ENCODE assay signal across 10 cellular contexts in the genomic region with DNA sequence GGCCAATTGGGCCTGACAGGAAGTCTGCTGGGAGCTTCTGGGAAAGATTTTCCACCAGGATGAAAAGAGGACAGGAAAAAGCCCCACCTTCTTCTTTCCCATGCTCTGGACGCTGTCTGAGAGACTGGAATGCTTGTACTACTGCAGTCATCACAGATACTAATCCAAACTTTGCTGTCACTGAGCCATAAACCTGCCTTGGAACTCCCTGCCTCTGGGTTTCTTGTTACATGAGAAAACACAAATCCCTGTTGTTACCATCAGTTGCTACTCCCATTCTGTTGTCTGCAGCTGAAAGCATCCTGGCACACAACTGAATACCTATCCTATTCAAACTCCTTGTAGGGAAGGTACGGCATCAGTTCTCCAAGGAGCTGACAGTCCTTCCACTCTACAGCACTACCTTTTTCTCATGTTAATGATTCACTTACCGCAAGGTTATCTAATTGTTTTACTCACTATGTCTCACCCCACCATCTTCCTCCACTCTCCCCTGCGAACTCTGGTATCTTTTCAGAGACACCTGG.
DNase-seq lines count a peak whose midpoint lies in the region; ATAC-seq, FAIRE-seq and TF ChIP-seq lines count a peak whose summit lies in the region.
"Had no signal": no experiment of that assay in that cellular context is flagged by ENCODE, and none has a peak within 500 bp of the region (broad histone marks: within the 10 kb centered on the region; RNA-seq: fewer than 3 reads in every experiment).

No MANE protein-coding gene starts in this region.

- H3K9me3 Mint-ChIP-seq in astrocyte (ENCODE audit: unreplicated experiment) = no peaks in the 10 kb centered on the region

- no peak overlapping the region for H3K4me2 ChIP-seq in astrocyte (ENCODE audit: low read length)

- 84 to 91% methylated on average over 4 of the region's 4 CpGs for WGBS in sigmoid colon, 2 donors

- H3K4me1 ChIP-seq in astrocyte (ENCODE audit: insufficient read depth, low read length) (peaks cover 3% of the 10 kb centered on the region), sigmoid colon (peaks cover 0 to 43% (median 32%) of the 10 kb centered on the region in 4 donors)
- H3K4me1 ChIP-seq: testis had no signal

- no peaks in the 10 kb centered on the region for H4K20me1 ChIP-seq in astrocyte (ENCODE audit: insufficient read depth, low read length)

- no peak for TF ChIP-seq POLR2A in sigmoid colon (IDR thresholded peaks at IDR 0.05)

- no peaks in the 10 kb centered on the region for H3K79me2 ChIP-seq in astrocyte (ENCODE audit: insufficient read depth, low read length)

- intact Hi-C loops in left ventricle myocardium superior (cut with micrococcal nuclease) (no loop called here), sigmoid colon (cut with DNase I) (no loop called here)

- ATAC-seq in left ventricle myocardium superior = peak; percentile 57
- ATAC-seq in HG03442 (IDR thresholded peaks at IDR 0.05; ENCODE audit: unreplicated experiment) = no peak

- DNase-seq in HK-2 (ENCODE audit: unreplicated experiment) (peak; percentile 5), astrocyte (ENCODE audit: low read depth) (peak; percentile 93), left ventricle myocardium superior (no peak), sigmoid colon (no peak), urothelium cell line (ENCODE audit: low spot score) (no peak)
- no peak for DNase-seq in stimulated activated CD4-positive, alpha-beta T cell treated with anti-CD3 and anti-CD28 coated beads, Interleukin-15, amount 100 ng/mL, for 24 hours
- DNase-seq: SHP77 treated with DMSO at 0.1 percent for 48 hours, testis had no signal

- no peak overlapping the region for H3K4me3 Mint-ChIP-seq in astrocyte (ENCODE audit: unreplicated experiment)

- TF ChIP-seq CTCF in astrocyte (IDR thresholded peaks at IDR 0.05; ENCODE audit: insufficient read depth, low read depth, low read length) (no peak), sigmoid colon (IDR thresholded peaks at IDR 0.05) (no peak)

- H3K27me3 ChIP-seq in astrocyte (ENCODE audit: insufficient read depth, low read length) = no peaks in the 10 kb centered on the region
- no peaks in the 10 kb centered on the region for H3K27me3 ChIP-seq in sigmoid colon
- H3K27me3 ChIP-seq: testis had no signal

- H3K36me3 Mint-ChIP-seq in astrocyte (ENCODE audit: low read depth, unreplicated experiment) = peaks cover 8% of the 10 kb centered on the region

- H3K27me3 Mint-ChIP-seq in astrocyte (ENCODE audit: low read depth, unreplicated experiment) = no peaks in the 10 kb centered on the region

- FAIRE-seq in astrocyte (lab: Jason Lieb, UNC) (peak; percentile 23), urothelium cell line (lab: Jason Lieb, UNC) (no peak)

- no peak overlapping the region for H2AFZ ChIP-seq in astrocyte (ENCODE audit: low read depth, low read length)

- H3K36me3 ChIP-seq in astrocyte (ENCODE audit: insufficient read depth, low read length) (peaks cover 2% of the 10 kb centered on the region), sigmoid colon (peaks cover 4 to 20% (median 15%) of the 10 kb centered on the region in 4 donors)

- H3K9me3 ChIP-seq in astrocyte (ENCODE audit: insufficient read depth, low read depth, low read length) (no peaks in the 10 kb centered on the region), sigmoid colon (no peaks in the 10 kb centered on the region)
- H3K9me3 ChIP-seq: testis had no signal

- H3K27ac ChIP-seq in astrocyte (ENCODE audit: low read depth, low read length) (peak overlapping the region; percentile 51), sigmoid colon (peak overlapping the region; percentile 6 to 77 (median 56))
- H3K27ac ChIP-seq: testis had no signal

- peaks cover 17% of the 10 kb centered on the region for H3K4me1 Mint-ChIP-seq in astrocyte (ENCODE audit: low read depth, unreplicated experiment)

- H3K27ac Mint-ChIP-seq in astrocyte (ENCODE audit: unreplicated experiment) = peak overlapping the region; percentile 83

- no peak for TF ChIP-seq EP300 in sigmoid colon (IDR thresholded peaks at IDR 0.05)

- H3K9ac ChIP-seq in astrocyte (ENCODE audit: low read length) = no peak overlapping the region

- no peak overlapping the region for H3K4me3 ChIP-seq in astrocyte (ENCODE audit: insufficient read depth, low read depth, low read length)
- H3K4me3 ChIP-seq in sigmoid colon = no peak overlapping the region
- H3K4me3 ChIP-seq: lung, testis had no signal

Comparison
In these comparisons a context has a peak if more than half of its experiments do, and no peak if none do; other contexts are left out.
1. DNase-seq: peak in HK-2 (single experiment) and astrocyte (single experiment); none in left ventricle myocardium superior (single experiment), sigmoid colon (single experiment), stimulated activated CD4-positive, alpha-beta T cell treated with anti-CD3 and anti-CD28 coated beads, Interleukin-15, amount 100 ng/mL, for 24 hours (single experiment) and urothelium cell line (single experiment).